8 cellular contexts compared by ENCODE assay signal in the genomic region with DNA sequence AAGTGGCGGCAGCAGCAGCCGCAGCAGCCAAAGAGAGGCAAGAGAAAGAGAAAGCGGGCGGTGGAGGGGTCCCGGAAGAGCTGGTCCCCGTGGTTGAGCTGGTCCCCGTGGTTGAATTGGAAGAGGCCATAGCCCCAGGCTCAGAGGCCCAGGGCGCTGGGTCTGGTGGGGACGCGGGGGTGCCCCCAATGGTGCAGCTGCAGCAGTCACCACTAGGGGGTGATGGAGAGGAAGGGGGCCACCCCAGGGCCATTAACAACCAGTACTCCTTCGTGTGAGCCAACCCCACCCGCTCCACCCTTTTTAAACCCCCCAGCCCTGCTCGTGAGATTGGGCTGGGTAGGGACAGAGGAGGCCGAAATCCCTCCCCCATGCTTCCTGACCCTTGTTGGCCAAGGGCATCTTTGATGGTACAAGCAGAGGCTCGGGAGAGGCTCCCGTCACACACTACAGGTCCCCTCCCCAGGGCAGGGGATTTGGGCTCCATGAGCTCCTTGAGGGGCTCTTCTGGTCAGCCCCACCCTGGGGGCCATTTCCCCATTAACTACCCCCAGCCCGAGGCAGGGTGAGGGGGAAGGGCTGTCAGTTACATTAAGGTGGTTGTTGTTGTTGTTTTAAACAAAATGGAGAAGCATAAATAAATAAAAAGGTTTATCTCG. TPM values are rescaled to one million over a fixed set of nuclear protein-coding genes. Genes with fewer than 3 reads are reported as not detected.
A peak's percentile ranks its signal among the peaks of the same experiment; 100 is the strongest.
DNase-seq lines count a peak whose midpoint lies in the region; ATAC-seq and TF ChIP-seq lines count a peak whose summit lies in the region.

No MANE protein-coding gene starts in this region.

- no peaks in the 10 kb centered on the region for H3K9me2 ChIP-seq in PC-9 (ENCODE audit: insufficient read depth)

- no peaks in the 10 kb centered on the region for H3K9me3 ChIP-seq in PC-9 (ENCODE audit: insufficient read depth, low read depth)

- TF ChIP-seq CTCF in GM10248 (IDR thresholded peaks at IDR 0.05; ENCODE audit: control extremely low read depth, extremely low read depth, low read depth, missing control alignments) (peak; percentile 55), PC-9 (conservative IDR thresholded peaks at IDR 0.05) (peak; percentile 81)

- peak; percentile 74 for DNase-seq in GM10248 (ENCODE audit: extremely low spot score)
- peak in 1 of 2 experiments; percentile 44 for DNase-seq in PC-9
- peak in 3 of 4 experiments; percentile 15 to 51 (median 20) for DNase-seq in activated naive CD4-positive, alpha-beta T cell (lab: John Stamatoyannopoulos, UW)
- DNase-seq in iPS-NIHi11 (ENCODE audit: low spot score) = peak; percentile 89
- peak; percentile 20 to 21 for DNase-seq in stimulated activated CD8-positive, alpha-beta memory T cell treated with anti-CD3 and anti-CD28 coated beads, Interleukin-15, amount 100 ng/mL, for 4 hours (ENCODE audit: low read depth in 2 of 2)
- no peak for DNase-seq in NCI-H2029 (lab: John Stamatoyannopoulos, UW)
- no peak for DNase-seq in glomerular visceral epithelial cell (ENCODE audit: extremely low spot score)

- H3K36me3 ChIP-seq in PC-9 (ENCODE audit: low read depth) = 0 out of 2 replicates have a peak, but pooled peaks cover 2% of the 10 kb centered on the region

- CTCF ChIA-PET in GM10248 (lab: Yijun Ruan, JAX) = interaction anchor here (0.9 to 8.3 kb wide), 16 partner anchors 8 to 104 kb away, joined by 3 to 65 read pairs (median 4); partner anchors contain the start of genes CD19 and SH2B1
- CTCF ChIA-PET in PC-9 (lab: Charles Lee) = interaction anchor here (0.7 kb wide), 1 partner anchor 78 kb away, joined by 4 read pairs; no protein-coding TSS in a partner anchor

- H3K4me3 ChIP-seq in PC-9 = no peak overlapping the region

- H3K79me2 ChIP-seq in PC-9 (ENCODE audit: low read depth) = no peaks in the 10 kb centered on the region

- intact Hi-C loops in PC-9 (cut with micrococcal nuclease; ENCODE audit: unreplicated experiment) = no loop called here

- no TSS peak for BruUV-seq in PC-9 (replicated peaks; lab: Mats Ljungman, UMichigan)

- no peak overlapping the region for H3K27ac ChIP-seq in PC-9

- H3K27me3 ChIP-seq in PC-9 (ENCODE audit: insufficient read depth, low read depth) = no peaks in the 10 kb centered on the region

- H2AFZ ChIP-seq in PC-9 = no peak overlapping the region

- peaks cover 3% of the 10 kb centered on the region; the same call in 1 of the 2 replicates for H4K20me1 ChIP-seq in PC-9 (ENCODE audit: insufficient read depth)

- H3K4me1 ChIP-seq in PC-9 (replicated peaks; ENCODE audit: insufficient read depth) = peaks cover under 1% of the 10 kb centered on the region; the same call in 1 of the 2 replicates

- H3F3A ChIP-seq in PC-9 (ENCODE audit: insufficient read depth, low read depth) = peaks cover 17% of the 10 kb centered on the region; the same call in 1 of the 2 replicates

- no peak overlapping the region for H3K4me2 ChIP-seq in PC-9

- POLR2A ChIA-PET in GM10248 (lab: Yijun Ruan, JAX) = interaction anchor here (0.6 to 1.3 kb wide), 3 partner anchors 39 to 59 kb away, joined by 3 to 15 read pairs (median 4); no protein-coding TSS in a partner anchor
- POLR2A ChIA-PET in PC-9 (lab: Charles Lee; ENCODE audit: unreplicated experiment) = interaction anchor here (0.5 kb wide), 1 partner anchor 10 kb away, joined by 13 read pairs; the partner anchor contains the start of gene SH2B1

- ATAC-seq in GM19452 (IDR thresholded peaks at IDR 0.05; ENCODE audit: unreplicated experiment) = no peak

RNA-seq across cellular contexts. Expression of gene ATP2A1, which starts 4.6 kb away (rescaled TPM):
- total RNA-seq in PC-9 (2021) = 8.3 and 10.7 TPM in 2 replicates

RNA-seq across cellular contexts. Expression of gene SH2B1, which starts 10.0 kb away (rescaled TPM):
- total RNA-seq in PC-9 (2021) = 105 and 110 TPM in 2 replicates

RNA-seq across cellular contexts. Expression of gene TUFM, which starts 27.5 kb away (rescaled TPM):
- total RNA-seq in PC-9 (2021) = 342 and 448 TPM in 2 replicates

RNA-seq across cellular contexts. Expression of gene ATXN2L, which starts 50.9 kb away (rescaled TPM):
- total RNA-seq in PC-9 (2021) = 298 and 356 TPM in 2 replicates

RNA-seq across cellular contexts. Expression of gene RABEP2, which starts 51.4 kb away (rescaled TPM):
- 48.5 and 70.5 TPM in 2 replicates for total RNA-seq in PC-9 (2021)

Comparison
In these comparisons a context has a peak if more than half of its experiments do, and no peak if none do; other contexts are left out.
1. DNase-seq: peak in GM10248 (single experiment), activated naive CD4-positive, alpha-beta T cell (3 of 4), iPS-NIHi11 (single experiment) and stimulated activated CD8-positive, alpha-beta memory T cell treated with anti-CD3 and anti-CD28 coated beads, Interleukin-15, amount 100 ng/mL, for 4 hours (2 of 2); none in NCI-H2029 (single experiment) and glomerular visceral epithelial cell (single experiment).